Comparison of ENCODE assay signal across 1 cellular context in the genomic region with DNA sequence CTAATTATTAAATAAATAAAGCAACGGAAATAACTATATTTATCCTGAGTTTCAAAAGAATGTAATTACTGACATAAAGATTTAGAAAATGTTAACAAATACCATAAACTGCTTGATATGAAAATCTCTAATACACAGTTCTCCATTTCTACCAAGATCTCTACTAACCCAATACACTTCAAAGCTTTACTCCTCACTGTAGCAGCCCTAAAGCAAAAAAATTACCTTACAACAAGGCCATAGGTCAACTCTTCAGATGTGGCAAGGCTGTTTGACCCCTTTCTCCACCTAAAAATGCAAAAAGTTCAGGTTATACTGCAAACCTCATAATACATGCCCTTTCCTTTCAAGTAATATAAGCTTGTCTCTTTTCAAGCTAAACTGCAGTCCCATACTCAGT.
TF ChIP-seq lines count a peak whose summit lies in the region.

No MANE protein-coding gene starts in this region.

TF ChIP-seq in endothelial cell of umbilical vein, 7 proteins besides CTCF, POLR2A, EP300 and RAD21:
- TF ChIP-seq GATA2 (IDR thresholded peaks at IDR 0.05; ENCODE audit: insufficient read depth, insufficient read length, low read depth, low read length) (no peak), MAX (IDR thresholded peaks at IDR 0.05; ENCODE audit: insufficient read depth, insufficient read length) (no peak), FOS (IDR thresholded peaks at IDR 0.05; ENCODE audit: borderline replicate concordance, insufficient read depth, low read length) (no peak), EZH2 (IDR thresholded peaks at IDR 0.05; ENCODE audit: borderline replicate concordance, low read depth, low read length, severe bottlenecking) (no peak), MYC (IDR thresholded peaks at IDR 0.05; ENCODE audit: low read depth, low read length) (no peak)
